ENCODE assay signal across 15 cellular contexts in the genomic region with DNA sequence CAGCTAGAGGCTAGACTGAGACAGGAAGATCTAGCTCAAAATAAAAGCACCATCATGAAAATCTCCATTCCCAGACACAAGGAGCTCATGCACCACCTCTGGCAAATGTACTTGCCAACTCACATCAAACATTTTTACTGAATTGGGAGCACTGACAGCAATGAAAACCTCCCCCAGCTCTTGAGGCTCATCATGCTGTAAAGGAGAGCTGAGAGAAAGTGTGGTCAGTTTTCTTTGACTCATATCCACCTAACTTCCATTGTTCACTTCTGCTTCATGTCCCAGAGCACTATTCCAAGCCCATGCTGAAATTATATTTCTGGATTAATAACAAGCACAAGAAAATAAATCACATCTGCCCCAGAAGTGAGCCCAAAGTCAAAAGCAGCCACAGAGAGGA.
DNase-seq lines count a peak whose midpoint lies in the region; ATAC-seq, FAIRE-seq and TF ChIP-seq lines count a peak whose summit lies in the region.
"Had no signal": no experiment of that assay in that cellular context is flagged by ENCODE, and none has a peak within 500 bp of the region (broad histone marks: within the 10 kb centered on the region; RNA-seq: fewer than 3 reads in every experiment).

No MANE protein-coding gene starts in this region.

- H3K27me3 ChIP-seq in H1 (replicated peaks in 1 of 4; ENCODE audit: control insufficient read depth in 3 of 4, extremely low read depth in 1 of 4, insufficient read depth in 3 of 4, low read length in 3 of 4) (no peaks in the 10 kb centered on the region), A673 (replicated peaks; ENCODE audit: insufficient read depth, low read depth, low read length, poor library complexity) (no peaks in the 10 kb centered on the region)
- H3K27me3 ChIP-seq: pancreas had no signal

- H4K8ac ChIP-seq in H1 (ENCODE audit: extremely low read depth, insufficient read depth, low read length): no peak overlapping the region

- no peak overlapping the region for H2BK20ac ChIP-seq in H1 (ENCODE audit: low read length)

- H3K9ac ChIP-seq in H1 (replicated peaks in 1 of 4; ENCODE audit: extremely low read depth in 1 of 4, low read depth in 3 of 4, low read length in 3 of 4): no peak overlapping the region

- POLR2A ChIA-PET in H1 (lab: Charles Lee; ENCODE audit: partially characterized antibody): no interaction called here
- POLR2A ChIA-PET in A673 (lab: Charles Lee; ENCODE audit: low non-redundant PET): no interaction called here

- H3K9me3 ChIP-seq in H1 (ENCODE audit: insufficient read depth in 2 of 2, low read depth in 1 of 2, low read length in 1 of 2) (no peaks in the 10 kb centered on the region), A673 (ENCODE audit: low read depth, low read length, poor library complexity, severe bottlenecking) (no peaks in the 10 kb centered on the region)
- H3K9me3 ChIP-seq: pancreas had no signal

- no peak overlapping the region for H2AFZ ChIP-seq in H1 (ENCODE audit: low read length)

- no peak overlapping the region for H2BK12ac ChIP-seq in H1 (ENCODE audit: low read depth, low read length)

- no TSS peak for BruUV-seq in A673 (replicated peaks; lab: Mats Ljungman, UMichigan)

- H3K79me1 ChIP-seq in H1 (ENCODE audit: low read depth, low read length): no peaks in the 10 kb centered on the region

- TF ChIP-seq EP300 in H1 (IDR thresholded peaks at IDR 0.05; ENCODE audit: borderline replicate concordance in 1 of 2, low read depth in 2 of 2, low read length in 2 of 2): no peak

- no peak overlapping the region for H4K5ac ChIP-seq in H1 (ENCODE audit: insufficient read length, low read depth, low read length)

- H4K20me1 ChIP-seq in H1 (replicated peaks in 1 of 2; ENCODE audit: control insufficient read depth in 1 of 2, insufficient read depth in 2 of 2, low read length in 2 of 2): no peaks in the 10 kb centered on the region

- no peak for TF ChIP-seq POLR2A in H1 (IDR thresholded peaks at IDR 0.05; ENCODE audit: control extremely low read depth in 1 of 2, low read depth in 2 of 2, low read length in 2 of 2)

- no peak overlapping the region for H2BK5ac ChIP-seq in H1 (ENCODE audit: low read depth, low read length)

- no peak overlapping the region for H3K18ac ChIP-seq in H1 (ENCODE audit: extremely low read depth, low read length)

- TF ChIP-seq RAD21 in H1 (IDR thresholded peaks at IDR 0.05 in 1 of 2, conservative IDR thresholded peaks at IDR 0.05 in 1 of 2; ENCODE audit: low read depth in 2 of 2, low read length in 2 of 2): no peak

- H4K91ac ChIP-seq in H1 (replicated peaks; ENCODE audit: insufficient read length, low read length): no peak overlapping the region

- H3K4ac ChIP-seq in H1 (replicated peaks; ENCODE audit: insufficient read length, low read depth, low read length): no peak overlapping the region

- FAIRE-seq in H1 (lab: Jason Lieb, UNC): peak; percentile 36
- FAIRE-seq: pancreas had no signal

- H3K4me1 ChIP-seq in H1 (replicated peaks in 1 of 4; ENCODE audit: control insufficient read depth in 3 of 4, insufficient read depth in 4 of 4, low read length in 3 of 4) (peaks cover 0 to 4% (median 0%) of the 10 kb centered on the region in 4 experiments; a peak in 1 of 7 replicates), A673 (ENCODE audit: insufficient read depth, low read length, poor library complexity, severe bottlenecking) (peaks cover 6% of the 10 kb centered on the region)

- H2BK120ac ChIP-seq in H1 (replicated peaks; ENCODE audit: low read depth, low read length): no peak overlapping the region

- no peaks in the 10 kb centered on the region for H3K79me2 ChIP-seq in H1 (ENCODE audit: control insufficient read depth in 1 of 2, insufficient read depth in 2 of 2, low read length in 2 of 2)

- H3K23ac ChIP-seq in H1 (ENCODE audit: insufficient read length): no peak overlapping the region

- H3K56ac ChIP-seq in H1 (replicated peaks; ENCODE audit: insufficient read length, low read depth, low read length): no peak overlapping the region

- CTCF ChIA-PET in H1 (lab: Charles Lee; ENCODE audit: partially characterized antibody): interaction anchor here (1.2 to 4.5 kb wide), 2 partner anchors 12 to 14 kb away, joined by 3 to 22 read pairs; no protein-coding TSS in a partner anchor
- CTCF ChIA-PET in A673 (lab: Charles Lee): no interaction called here

- no peak overlapping the region for H2AK5ac ChIP-seq in H1 (ENCODE audit: low read depth, low read length)

- no peaks in the 10 kb centered on the region for H3K23me2 ChIP-seq in H1 (ENCODE audit: low read depth, low read length)

- H3K4me3 ChIP-seq in H1 (ENCODE audit: extremely low read depth in 1 of 4, insufficient read depth in 2 of 4, low read depth in 3 of 4, low read length in 4 of 4): no peak overlapping the region
- H3K4me3 ChIP-seq in A673 (ENCODE audit: low read depth, low read length, poor library complexity, severe bottlenecking): no peak overlapping the region
- H3K4me3 ChIP-seq: lung, pancreas had no signal

- H3K27ac ChIP-seq in H1 (ENCODE audit: low read depth, low read length) (no peak overlapping the region), A673 (ENCODE audit: low read depth, low read length, poor library complexity, severe bottlenecking) (no peak overlapping the region)
- H3K27ac ChIP-seq: pancreas had no signal

- no peak overlapping the region for H3K4me2 ChIP-seq in H1 (ENCODE audit: insufficient read depth in 1 of 2, low read depth in 2 of 2, low read length in 2 of 2)

- ATAC-seq in HG03432 (IDR thresholded peaks at IDR 0.05; ENCODE audit: unreplicated experiment): no peak

- intact Hi-C loops in A673 (cut with micrococcal nuclease; ENCODE audit: unreplicated experiment): no loop called here

- TF ChIP-seq CTCF in H1 (IDR thresholded peaks at IDR 0.05; ENCODE audit: control extremely low read depth in 1 of 3, insufficient read depth in 1 of 3, low read depth in 1 of 3, low read length in 3 of 3): no peak
- TF ChIP-seq CTCF in A673 (conservative IDR thresholded peaks at IDR 0.05; ENCODE audit: low read depth, low read length): no peak

- H3K36me3 ChIP-seq in H1 (ENCODE audit: control insufficient read depth in 2 of 4, insufficient read depth in 4 of 4, low read length in 3 of 4): no peaks in the 10 kb centered on the region; a peak in 2 of 8 replicates
- H3K36me3 ChIP-seq in A673 (ENCODE audit: insufficient read depth, low read length, poor library complexity, severe bottlenecking): peaks cover 7% of the 10 kb centered on the region

- H2BK15ac ChIP-seq in H1 (ENCODE audit: low read length): no peak overlapping the region

- no peak overlapping the region for H3K14ac ChIP-seq in H1 (ENCODE audit: insufficient read length)

- DNase-seq in GM04503 (ENCODE audit: low read depth): peak; percentile 42
- peak; percentile 6 for DNase-seq in RKO (ENCODE audit: low spot score)
- no peak for DNase-seq in H1 (ENCODE audit: low read depth in 1 of 2, low spot score in 2 of 2)
- DNase-seq in renal cortical epithelial cell (ENCODE audit: low read depth): peak; percentile 58
- no peak for DNase-seq in A673 (ENCODE audit: low spot score)
- no peak for DNase-seq in mesenteric fat pad (ENCODE audit: low spot score)
- DNase-seq in GDM1 (lab: John Stamatoyannopoulos, UW): no peak
- DNase-seq: activated B cell treated with CpG ODN at 0.5 μM for 24 hours; amygdala; C1 segment of cervical spinal cord; effector CD4-positive, alpha-beta T cell; pancreas; SHP77 treated with DMSO at 0.1 percent for 48 hours had no signal

TF ChIP-seq in H1, 55 proteins besides CTCF, POLR2A, EP300 and RAD21:
- TF ChIP-seq EZH2 (IDR thresholded peaks at IDR 0.05; ENCODE audit: low read depth, low read length, severe bottlenecking) (no peak), CHD1 (IDR thresholded peaks at IDR 0.05; ENCODE audit: low read depth, low read length) (no peak), PHF8 (conservative IDR thresholded peaks at IDR 0.05; ENCODE audit: low read depth, low read length) (no peak), CHD2 (IDR thresholded peaks at IDR 0.05; ENCODE audit: low read length) (no peak), CREB1 (IDR thresholded peaks at IDR 0.05) (no peak), SP1 (IDR thresholded peaks at IDR 0.05; ENCODE audit: low read depth, low read length) (no peak), HDAC6 (IDR thresholded peaks at IDR 0.05; ENCODE audit: low read depth, low read length) (no peak), POLR2AphosphoS5 (IDR thresholded peaks at IDR 0.05; ENCODE audit: low read depth, low read length) (no peak), SIN3A (conservative IDR thresholded peaks at IDR 0.05 in 1 of 2, IDR thresholded peaks at IDR 0.05 in 1 of 2; ENCODE audit: low read depth in 1 of 2, low read length in 2 of 2) (no peak), POU5F1 (IDR thresholded peaks at IDR 0.05; ENCODE audit: low read depth, low read length) (no peak), SP2 (IDR thresholded peaks at IDR 0.05; ENCODE audit: low read length) (no peak), CBX5 (IDR thresholded peaks at IDR 0.05; ENCODE audit: low read depth, low read length) (no peak), NANOG (IDR thresholded peaks at IDR 0.05; ENCODE audit: insufficient read depth, low read depth, low read length, poor library complexity, severe bottlenecking) (no peak), CBX8 (IDR thresholded peaks at IDR 0.05; ENCODE audit: borderline replicate concordance, low read depth, low read length) (no peak), RNF2 (IDR thresholded peaks at IDR 0.05; ENCODE audit: borderline replicate concordance, low read depth, low read length, missing control alignments, poor library complexity, severe bottlenecking) (no peak)
- TF ChIP-seq, protein P1, sequence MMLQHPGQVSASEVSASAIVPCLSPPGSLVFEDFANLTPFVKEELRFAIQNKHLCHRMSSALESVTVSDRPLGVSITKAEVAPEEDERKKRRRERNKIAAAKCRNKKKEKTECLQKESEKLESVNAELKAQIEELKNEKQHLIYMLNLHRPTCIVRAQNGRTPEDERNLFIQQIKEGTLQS (IDR thresholded peaks at IDR 0.05; ENCODE audit: insufficient read depth, low read depth, low read length): no peak

Comparison
In these comparisons a context has a peak if more than half of its experiments do, and no peak if none do; other contexts are left out.
1. DNase-seq: peak in GM04503 (single experiment), RKO (single experiment) and renal cortical epithelial cell (single experiment); none in H1 (0 of 2), A673 (single experiment), mesenteric fat pad (single experiment) and GDM1 (single experiment).